22 cellular contexts compared by ENCODE assay signal in the genomic region with DNA sequence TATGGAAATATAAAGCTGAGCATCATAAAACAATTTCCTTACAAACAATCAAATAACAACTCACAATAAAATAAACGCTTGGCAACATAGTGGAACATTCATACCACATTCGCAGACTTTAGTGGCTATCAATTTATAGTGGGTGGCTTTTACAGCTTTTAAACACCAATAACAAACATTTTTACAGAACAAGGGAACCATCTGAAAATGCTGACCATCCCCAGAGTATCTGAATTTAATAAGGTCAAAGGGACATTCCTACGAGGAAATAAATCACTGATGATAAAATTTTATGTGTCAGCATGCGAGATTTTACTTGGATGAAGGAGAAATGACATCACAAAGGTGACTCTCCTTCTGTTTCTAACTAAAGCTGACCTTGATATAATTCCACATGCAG.
"Had no signal": no experiment of that assay in that cellular context is flagged by ENCODE, and none has a peak within 500 bp of the region (broad histone marks: within the 10 kb centered on the region; RNA-seq: fewer than 3 reads in every experiment).

No MANE protein-coding gene starts in this region.

- H3K9me3 ChIP-seq: esophagus muscularis mucosa, gastroesophageal sphincter, neutrophil, psoas muscle, right lobe of liver, spleen had no signal

- H3K4me3 ChIP-seq: coronary artery, esophagus muscularis mucosa, gastroesophageal sphincter, psoas muscle, right lobe of liver, spleen had no signal

- H3K27ac Mint-ChIP-seq: immature natural killer cell; naive thymus-derived CD4-positive, alpha-beta T cell; stimulated activated naive B cell treated with anti-CD40 and anti-IgM and Interleukin-4, amounts not matched to agents 10 μg/mL and 1 μg/mL and 100 μg/mL, for 72 hours; stimulated activated naive CD8-positive, alpha-beta T cell treated with anti-CD3 and anti-CD28 coated beads, Interleukin-15, amount 100 ng/mL, for 72 hours had no signal

- ATAC-seq: gastroesophageal sphincter; left cardiac atrium; naive thymus-derived CD4-positive, alpha-beta T cell; psoas muscle; right lobe of liver; stimulated activated naive B cell treated with anti-CD40 and anti-IgM and Interleukin-4, amounts not matched to agents 10 μg/mL and 1 μg/mL and 100 μg/mL, for 72 hours; stimulated activated naive CD8-positive, alpha-beta T cell treated with anti-CD3 and anti-CD28 coated beads, Interleukin-15, amount 100 ng/mL, for 72 hours had no signal

- H3K9me3 Mint-ChIP-seq: stimulated activated naive B cell treated with anti-CD40 and anti-IgM and Interleukin-4, amounts not matched to agents 10 μg/mL and 1 μg/mL and 100 μg/mL, for 72 hours; stimulated activated naive CD8-positive, alpha-beta T cell treated with anti-CD3 and anti-CD28 coated beads, Interleukin-15, amount 100 ng/mL, for 72 hours; type B pancreatic cell had no signal

- DNase-seq: effector memory CD4-positive, alpha-beta T cell; foreskin fibroblast; glutamatergic neuron; immature natural killer cell; left cardiac atrium; mesendoderm; naive thymus-derived CD4-positive, alpha-beta T cell; psoas muscle; retina; right lobe of liver; spleen; stimulated activated CD4-positive, alpha-beta T cell treated with anti-CD3 and anti-CD28 coated beads, Interleukin-15, amount 100 ng/mL, for 24 hours; stimulated activated CD4-positive, alpha-beta T cell treated with anti-CD3 and anti-CD28 coated beads, Interleukin-1b, Interleukin-23, amount 100 ng/mL, for 48 hours; stimulated activated CD4-positive, alpha-beta T cell treated with anti-CD3 and anti-CD28 coated beads, Interleukin-4, amount 100 ng/mL, for 4 hours; stimulated activated naive B cell treated with anti-CD40 and anti-IgM and Interleukin-4, amounts not matched to agents 10 μg/mL and 1 μg/mL and 100 μg/mL, for 72 hours; stimulated activated naive CD8-positive, alpha-beta T cell treated with anti-CD3 and anti-CD28 coated beads, Interleukin-15, amount 100 ng/mL, for 72 hours had no signal

- H3K4me1 ChIP-seq: psoas muscle, right lobe of liver had no signal

- H3K27me3 Mint-ChIP-seq: naive thymus-derived CD4-positive, alpha-beta T cell; stimulated activated naive B cell treated with anti-CD40 and anti-IgM and Interleukin-4, amounts not matched to agents 10 μg/mL and 1 μg/mL and 100 μg/mL, for 72 hours; stimulated activated naive CD8-positive, alpha-beta T cell treated with anti-CD3 and anti-CD28 coated beads, Interleukin-15, amount 100 ng/mL, for 72 hours; type B pancreatic cell had no signal

- H3K27ac ChIP-seq: coronary artery, epithelial cell of prostate, esophagus muscularis mucosa, gastroesophageal sphincter, neutrophil, psoas muscle, right lobe of liver, spleen had no signal

- H3K27me3 ChIP-seq: esophagus muscularis mucosa, gastroesophageal sphincter, neutrophil, right lobe of liver, spleen had no signal

- H3K4me3 Mint-ChIP-seq: immature natural killer cell; naive thymus-derived CD4-positive, alpha-beta T cell; stimulated activated naive B cell treated with anti-CD40 and anti-IgM and Interleukin-4, amounts not matched to agents 10 μg/mL and 1 μg/mL and 100 μg/mL, for 72 hours; stimulated activated naive CD8-positive, alpha-beta T cell treated with anti-CD3 and anti-CD28 coated beads, Interleukin-15, amount 100 ng/mL, for 72 hours; type B pancreatic cell had no signal

- H3K36me3 Mint-ChIP-seq: immature natural killer cell had no signal

- H3K4me1 Mint-ChIP-seq: immature natural killer cell; stimulated activated naive CD8-positive, alpha-beta T cell treated with anti-CD3 and anti-CD28 coated beads, Interleukin-15, amount 100 ng/mL, for 72 hours had no signal
